1 cellular context compared by ENCODE assay signal in genomic region chr17:39636927-39637736, GRCh38.
TF ChIP-seq lines count a peak whose summit lies in the region.

Gene STARD3, plus strand, starts transcription at chr17:39637144. Its CDS starts 16,388 bp downstream, at chr17:39653532.

TF ChIP-seq in K562, 482 proteins besides CTCF, POLR2A, EP300 and RAD21 (continued from another document and continues in another):
- TF ChIP-seq KHSRP (IDR thresholded peaks at IDR 0.05) (no peak), MAFG (tag; conservative IDR thresholded peaks at IDR 0.05) (no peak), ZBED1 (IDR thresholded peaks at IDR 0.05) (no peak), NR4A1 (CRISPR knock-in tag; IDR thresholded peaks at IDR 0.05) (no peak), NR4A1 (tag; IDR thresholded peaks at IDR 0.05) (no peak; the same call in 1 of the 2 replicates), CC2D1A (IDR thresholded peaks at IDR 0.05) (no peak), ZNF696 (CRISPR knock-in tag; conservative IDR thresholded peaks at IDR 0.05) (no peak), ADNP (tag; IDR thresholded peaks at IDR 0.05) (no peak), MCM2 (IDR thresholded peaks at IDR 0.05; ENCODE audit: low read depth) (no peak), PHF20 (IDR thresholded peaks at IDR 0.05; ENCODE audit: partially characterized antibody) (peak; percentile 87), ARID3A (IDR thresholded peaks at IDR 0.05; ENCODE audit: borderline replicate concordance, low read depth, low read length) (no peak), KDM4B (IDR thresholded peaks at IDR 0.05; ENCODE audit: borderline replicate concordance in 2 of 2, low read depth in 1 of 2) (peak in 1 of 2 experiments; percentile 86; a peak in 2 of 4 replicates), HDGF (IDR thresholded peaks at IDR 0.05) (no peak), EZH2 (IDR thresholded peaks at IDR 0.05; ENCODE audit: borderline replicate concordance, low read depth, low read length) (no peak), ZNF507 (tag; conservative IDR thresholded peaks at IDR 0.05) (no peak), HDAC1 (IDR thresholded peaks at IDR 0.05) (peak in 1 of 2 experiments; percentile 74; a peak in 2 of 4 replicates), DACH1 (IDR thresholded peaks at IDR 0.05; ENCODE audit: partially characterized antibody) (no peak), PML (IDR thresholded peaks at IDR 0.05; ENCODE audit: low read length) (no peak; the same call in 1 of the 2 replicates), SNRNP70 (optimal IDR thresholded peaks at IDR 0.05; ENCODE audit: low read depth, low read length) (no peak), ATF3 (IDR thresholded peaks at IDR 0.05) (no peak), ATF3 (CRISPR knock-in tag; conservative IDR thresholded peaks at IDR 0.05) (no peak), FOXP4 (CRISPR knock-in tag; IDR thresholded peaks at IDR 0.05; ENCODE audit: borderline replicate concordance) (no peak), NCOR1 (IDR thresholded peaks at IDR 0.05) (no peak; the same call in 1 of the 2 replicates), ZNF143 (CRISPR knock-in tag; IDR thresholded peaks at IDR 0.05) (no peak), RBM22 (IDR thresholded peaks at IDR 0.05; ENCODE audit: low read depth, low read length, poor library complexity, severe bottlenecking) (peak; percentile 81), POLR2G (IDR thresholded peaks at IDR 0.05; ENCODE audit: low read depth, low read length) (peak; percentile 92), PPARD (CRISPR knock-in tag; IDR thresholded peaks at IDR 0.05) (no peak), ZNF511 (CRISPR knock-in tag; IDR thresholded peaks at IDR 0.05) (no peak), GATA2 (CRISPR knock-in tag; IDR thresholded peaks at IDR 0.05) (no peak), FOXP1 (CRISPR knock-in tag; IDR thresholded peaks at IDR 0.05) (no peak), CREB1 (IDR thresholded peaks at IDR 0.05) (peak; percentile 53; the same call in 1 of the 2 replicates), CREB1 (CRISPR knock-in tag; IDR thresholded peaks at IDR 0.05) (no peak), GTF2E2 (tag; IDR thresholded peaks at IDR 0.05) (peak; percentile 62; the same call in 1 of the 2 replicates), ZNF311 (CRISPR knock-in tag; IDR thresholded peaks at IDR 0.05) (no peak), THRA (IDR thresholded peaks at IDR 0.05) (no peak), ZNF740 (CRISPR knock-in tag; IDR thresholded peaks at IDR 0.05) (no peak), ZNF740 (tag; IDR thresholded peaks at IDR 0.05) (no peak), ZNF583 (CRISPR knock-in tag; IDR thresholded peaks at IDR 0.05) (no peak), SMAD2 (IDR thresholded peaks at IDR 0.05; ENCODE audit: low read depth, low read length) (no peak), TEAD4 (IDR thresholded peaks at IDR 0.05; ENCODE audit: low read length) (no peak), TEAD4 (CRISPR knock-in tag; IDR thresholded peaks at IDR 0.05; ENCODE audit: borderline replicate concordance) (no peak), ZNF609 (CRISPR knock-in tag; IDR thresholded peaks at IDR 0.05; ENCODE audit: borderline replicate concordance) (no peak), MED1 (CRISPR knock-in tag; IDR thresholded peaks at IDR 0.05; ENCODE audit: borderline replicate concordance) (no peak), TFAP4 (CRISPR knock-in tag; IDR thresholded peaks at IDR 0.05; ENCODE audit: borderline replicate concordance) (peak; percentile 59; the same call in 1 of the 2 replicates), NR1H2 (CRISPR knock-in tag; IDR thresholded peaks at IDR 0.05) (no peak), PBX2 (CRISPR knock-in tag; IDR thresholded peaks at IDR 0.05; ENCODE audit: low read depth) (no peak), PBX2 (tag; conservative IDR thresholded peaks at IDR 0.05; ENCODE audit: low read depth) (no peak), C11orf30 (IDR thresholded peaks at IDR 0.05; ENCODE audit: low read depth) (peak; percentile 96), L3MBTL2 (IDR thresholded peaks at IDR 0.05) (peak; percentile 53; the same call in 1 of the 2 replicates), TBP (optimal IDR thresholded peaks at IDR 0.05; ENCODE audit: low read depth, low read length) (peak; percentile 47), NRF1 (conservative IDR thresholded peaks at IDR 0.05 in 1 of 2, IDR thresholded peaks at IDR 0.05 in 1 of 2) (peak; percentile 90 to 92), THRAP3 (IDR thresholded peaks at IDR 0.05; ENCODE audit: borderline replicate concordance) (no peak), SMARCB1 (IDR thresholded peaks at IDR 0.05; ENCODE audit: insufficient read length, low read depth) (no peak), CREB3 (tag; conservative IDR thresholded peaks at IDR 0.05; ENCODE audit: low read depth) (no peak), SRSF9 (IDR thresholded peaks at IDR 0.05; ENCODE audit: borderline replicate concordance, low read depth, low read length) (no peak), SMARCA5 (IDR thresholded peaks at IDR 0.05) (no peak), MTF1 (CRISPR knock-in tag; IDR thresholded peaks at IDR 0.05; ENCODE audit: borderline replicate concordance) (no peak), ZNF239 (CRISPR knock-in tag; IDR thresholded peaks at IDR 0.05) (no peak)
